16 cellular contexts compared by ENCODE assay signal in genomic region chr1:199690520-199690919, GRCh38.
"Had no signal": no experiment of that assay in that cellular context is flagged by ENCODE, and none has a peak within 500 bp of the region (broad histone marks: within the 10 kb centered on the region; RNA-seq: fewer than 3 reads in every experiment).

No MANE protein-coding gene starts in this region.

- H3K27ac ChIP-seq: ascending aorta, breast epithelium, ovary, right lobe of liver, stomach, testis, upper lobe of left lung had no signal

- DNase-seq: activated CD4-positive, alpha-beta memory T cell treated with anti-CD3 and anti-CD28 coated beads, Interleukin-2, amount 10 ng/mL, durations not matched to agents 7 days and 5 days; activated CD4-positive, alpha-beta T cell treated with anti-CD3 and anti-CD28 coated beads for 4 hours; activated naive CD4-positive, alpha-beta T cell treated with anti-CD3 and anti-CD28 coated beads, Interleukin-2, amount 10 ng/mL, durations not matched to agents 7 days and 5 days; activated T-cell treated with anti-CD3 and anti-CD28 coated beads, Interleukin-2, amount 50 U/mL, for 24 hours; effector memory CD8-positive, alpha-beta T cell; foreskin melanocyte; head of caudate nucleus; immature natural killer cell; ovary; right lobe of liver; stomach; testis; upper lobe of left lung had no signal

- ATAC-seq: effector memory CD8-positive, alpha-beta T cell; right lobe of liver; WTC11 had no signal

- H3K36me3 ChIP-seq: ascending aorta, breast epithelium, ovary, right lobe of liver, stomach, upper lobe of left lung had no signal

- H3K9me3 Mint-ChIP-seq: activated CD4-positive, alpha-beta memory T cell treated with anti-CD3 and anti-CD28 coated beads, Interleukin-2, amount 10 ng/mL, durations not matched to agents 7 days and 5 days; activated naive CD4-positive, alpha-beta T cell treated with anti-CD3 and anti-CD28 coated beads, Interleukin-2, amount 10 ng/mL, durations not matched to agents 7 days and 5 days; activated T-cell treated with anti-CD3 and anti-CD28 coated beads, Interleukin-2, amount 50 U/mL, for 24 hours; effector memory CD8-positive, alpha-beta T cell; immature natural killer cell; WTC11 had no signal

- H3K27me3 ChIP-seq: ascending aorta, breast epithelium, ovary, right lobe of liver, testis, upper lobe of left lung had no signal

- H3K4me3 Mint-ChIP-seq: activated CD4-positive, alpha-beta memory T cell treated with anti-CD3 and anti-CD28 coated beads, Interleukin-2, amount 10 ng/mL, durations not matched to agents 7 days and 5 days; activated naive CD4-positive, alpha-beta T cell treated with anti-CD3 and anti-CD28 coated beads, Interleukin-2, amount 10 ng/mL, durations not matched to agents 7 days and 5 days; activated T-cell treated with anti-CD3 and anti-CD28 coated beads, Interleukin-2, amount 50 U/mL, for 24 hours; effector memory CD8-positive, alpha-beta T cell; immature natural killer cell; WTC11 had no signal

- H3K9me3 ChIP-seq: ascending aorta, breast epithelium, ovary, right lobe of liver, stomach, testis, upper lobe of left lung had no signal

- H3K36me3 Mint-ChIP-seq: activated naive CD4-positive, alpha-beta T cell treated with anti-CD3 and anti-CD28 coated beads, Interleukin-2, amount 10 ng/mL, durations not matched to agents 7 days and 5 days; immature natural killer cell; WTC11 had no signal

- H3K4me1 ChIP-seq: ascending aorta, breast epithelium, right lobe of liver, stomach, testis had no signal

- H3K4me1 Mint-ChIP-seq: activated CD4-positive, alpha-beta memory T cell treated with anti-CD3 and anti-CD28 coated beads, Interleukin-2, amount 10 ng/mL, durations not matched to agents 7 days and 5 days; activated naive CD4-positive, alpha-beta T cell treated with anti-CD3 and anti-CD28 coated beads, Interleukin-2, amount 10 ng/mL, durations not matched to agents 7 days and 5 days had no signal

- H3K27ac Mint-ChIP-seq: activated CD4-positive, alpha-beta memory T cell treated with anti-CD3 and anti-CD28 coated beads, Interleukin-2, amount 10 ng/mL, durations not matched to agents 7 days and 5 days; activated naive CD4-positive, alpha-beta T cell treated with anti-CD3 and anti-CD28 coated beads, Interleukin-2, amount 10 ng/mL, durations not matched to agents 7 days and 5 days; activated T-cell treated with anti-CD3 and anti-CD28 coated beads, Interleukin-2, amount 50 U/mL, for 24 hours; effector memory CD8-positive, alpha-beta T cell; immature natural killer cell; WTC11 had no signal

- H3K4me3 ChIP-seq: ascending aorta, breast epithelium, ovary, right lobe of liver, stomach, testis, upper lobe of left lung had no signal
